ENCODE assay signal across 10 cellular contexts in the genomic region with DNA sequence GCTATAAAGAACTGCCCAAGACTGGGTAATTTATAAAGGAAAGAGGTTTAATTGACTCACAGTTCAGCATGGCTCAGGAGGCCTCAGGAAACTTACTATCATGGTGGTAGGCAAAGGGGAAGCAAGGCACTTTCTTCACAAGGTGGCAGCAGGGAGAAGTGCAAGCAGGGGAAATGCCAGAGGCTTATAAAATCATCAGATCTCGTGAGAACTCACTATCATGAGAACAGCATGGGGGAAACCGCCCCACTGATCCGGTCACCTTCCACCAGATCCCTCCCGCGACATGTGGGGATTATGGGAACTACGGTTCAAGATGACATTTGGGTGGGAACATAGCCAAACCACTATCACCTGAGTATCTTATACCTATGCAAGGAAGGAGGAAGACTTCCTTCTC. TPM values are rescaled to one million over a fixed set of nuclear protein-coding genes. Genes with fewer than 3 reads are reported as not detected.
DNase-seq lines count a peak whose midpoint lies in the region; ATAC-seq and TF ChIP-seq lines count a peak whose summit lies in the region.
"Not testable (repeated sequence)": the region's sequence is repeated elsewhere in the genome, so short reads cannot be mapped to it uniquely, and the experiment has no call there.
"Had no signal": no experiment of that assay in that cellular context is flagged by ENCODE, and none has a peak within 500 bp of the region (broad histone marks: within the 10 kb centered on the region; RNA-seq: fewer than 3 reads in every experiment).

No MANE protein-coding gene starts in this region.

- H2BK12ac ChIP-seq in H9 (ENCODE audit: insufficient read length, low read depth, low read length); mesenchymal stem cell (ENCODE audit: low read length in 2 of 2): not testable (repeated sequence)

- H3F3A ChIP-seq in SK-N-SH (replicated peaks; ENCODE audit: insufficient read depth): not testable (repeated sequence)

- not testable (repeated sequence) for TF ChIP-seq EP300 in SK-N-SH (IDR thresholded peaks at IDR 0.05; ENCODE audit: borderline replicate concordance in 1 of 2, low read depth in 1 of 2, low read length in 1 of 2)

- H3K23ac ChIP-seq in H9 (ENCODE audit: insufficient read length, low read depth, low read length); mesenchymal stem cell (ENCODE audit: low read length in 2 of 2): not testable (repeated sequence)

- H3K9me3 Mint-ChIP-seq in H9, type B pancreatic cell: not testable (repeated sequence)

- H3K79me1 ChIP-seq in H9 (ENCODE audit: insufficient read depth, low read depth, low read length, poor library complexity, severe bottlenecking); mesenchymal stem cell (replicated peaks; ENCODE audit: low read length, poor library complexity, severe bottlenecking): not testable (repeated sequence)

- H3K9me3 ChIP-seq in H9 (ENCODE audit: control insufficient read depth, low read depth, low read length); SK-N-SH; breast epithelium; mesenchymal stem cell (ENCODE audit: control insufficient read depth, low read length): not testable (repeated sequence)

- not testable (repeated sequence) for H4K5ac ChIP-seq in H9 (ENCODE audit: insufficient read length, low read depth, low read length)

- DNase-seq in CD1c-positive myeloid dendritic cell (ENCODE audit: extremely low spot score): peak; percentile 29
- peak; percentile 69 for DNase-seq in H9
- DNase-seq in NCI-H226: peak; percentile 47
- not testable (repeated sequence) for DNase-seq in SK-N-SH; breast epithelium (ENCODE audit: low spot score in 2 of 2); type B pancreatic cell (ENCODE audit: extremely low spot score, unreplicated experiment)
- DNase-seq in foreskin keratinocyte: peak; percentile 25 to 58
- peak; percentile 39 for DNase-seq in mesenchymal stem cell

- H3K27ac Mint-ChIP-seq in H9: peak overlapping the region in 1 of 3 experiments; percentile 21; a peak in 1 of 7 replicates
- H3K27ac Mint-ChIP-seq in type B pancreatic cell: not testable (repeated sequence)

- H2AK5ac ChIP-seq in H9 (ENCODE audit: insufficient read length, low read length); mesenchymal stem cell (ENCODE audit: low read length, severe bottlenecking): not testable (repeated sequence)

- H2BK120ac ChIP-seq in H9 (ENCODE audit: low read depth, low read length, poor library complexity, severe bottlenecking); mesenchymal stem cell (ENCODE audit: low read depth, low read length): not testable (repeated sequence)

- H3K4me3 Mint-ChIP-seq in H9, type B pancreatic cell: not testable (repeated sequence)

- H3K4me1 Mint-ChIP-seq in H9: not testable (repeated sequence)
- H3K4me1 Mint-ChIP-seq in type B pancreatic cell (ENCODE audit: unreplicated experiment): peaks cover 16% of the 10 kb centered on the region

- peak; percentile 59 for ATAC-seq in foreskin keratinocyte

- peak; percentile 41 for TF ChIP-seq RAD21 in SK-N-SH (IDR thresholded peaks at IDR 0.05; ENCODE audit: low read length)

- not testable (repeated sequence) for H2BK20ac ChIP-seq in H9 (ENCODE audit: low read depth, low read length, poor library complexity, severe bottlenecking)

- CTCF ChIA-PET in SK-N-SH (lab: Yijun Ruan, JAX): interaction anchor here (0.7 to 1.2 kb wide), 3 partner anchors 11 to 19 kb away, joined by 3 to 4 read pairs (median 4); no protein-coding TSS in a partner anchor

- not testable (repeated sequence) for H3K4ac ChIP-seq in H9 (ENCODE audit: low read depth, low read length); mesenchymal stem cell (ENCODE audit: low read depth in 1 of 2, low read length in 2 of 2)

- not testable (repeated sequence) for H3K36me3 ChIP-seq in SK-N-SH (replicated peaks in 1 of 2; ENCODE audit: control insufficient read depth in 1 of 2, insufficient read depth in 2 of 2, low read length in 1 of 2); breast epithelium; mesenchymal stem cell (ENCODE audit: control insufficient read depth in 1 of 2, insufficient read depth in 2 of 2, low read depth in 1 of 2, low read length in 2 of 2)

- H4K91ac ChIP-seq in H9 (ENCODE audit: insufficient read length, low read depth, low read length); mesenchymal stem cell (ENCODE audit: low read length): not testable (repeated sequence)

- not testable (repeated sequence) for H3K23me2 ChIP-seq in H9 (ENCODE audit: insufficient read length, low read depth, low read length, poor library complexity, severe bottlenecking)

- no CpG with 5 or more reads among the region's 6 CpGs for WGBS in H9 (ENCODE audit: extremely low coverage, insufficient read length, low lambda C conversion rate)
- 80% methylated on average over 6 of the region's 6 CpGs for WGBS in SK-N-SH (ENCODE audit: low lambda C conversion rate)
- 78% methylated on average over 5 of the region's 6 CpGs for WGBS in mesenchymal stem cell

- not testable (repeated sequence) for H3K4me2 ChIP-seq in H9 (ENCODE audit: insufficient read depth, insufficient read length, low read length); SK-N-SH; mesenchymal stem cell (ENCODE audit: low read length, poor library complexity, severe bottlenecking)

- H3K79me2 ChIP-seq in H9 (ENCODE audit: insufficient read depth, low read length); SK-N-SH (ENCODE audit: insufficient read depth): not testable (repeated sequence)

- not testable (repeated sequence) for H2AFZ ChIP-seq in H9 (ENCODE audit: low read length); SK-N-SH (ENCODE audit: low read depth); mesenchymal stem cell (ENCODE audit: low read depth, low read length)

- not testable (repeated sequence) for H3K9ac ChIP-seq in H9 (ENCODE audit: extremely low read depth, insufficient read length, low read length); SK-N-SH; mesenchymal stem cell (ENCODE audit: low read length)

- H3K27ac ChIP-seq in H9 (ENCODE audit: insufficient read length, low read depth, low read length); SK-N-SH (ENCODE audit: low read depth in 2 of 2, low read length in 1 of 2); breast epithelium; foreskin keratinocyte; mesenchymal stem cell (ENCODE audit: low read length, poor library complexity, severe bottlenecking): not testable (repeated sequence)

- not testable (repeated sequence) for H3K4me3 ChIP-seq in SK-N-SH (ENCODE audit: low read depth in 2 of 2, low read length in 1 of 2); breast epithelium; mesenchymal stem cell (ENCODE audit: insufficient read depth in 1 of 2, low read depth in 1 of 2, low read length in 2 of 2)

- H3K56ac ChIP-seq in H9 (ENCODE audit: insufficient read length, low read depth, low read length): not testable (repeated sequence)

- H3K9me2 ChIP-seq in SK-N-SH: not testable (repeated sequence)

- not testable (repeated sequence) for H3K4me1 ChIP-seq in H9 (ENCODE audit: insufficient read depth, low read length); SK-N-SH (ENCODE audit: control insufficient read depth in 1 of 2, insufficient read depth in 2 of 2, low read depth in 1 of 2, low read length in 1 of 2); breast epithelium; foreskin keratinocyte; mesenchymal stem cell (ENCODE audit: control insufficient read depth, insufficient read depth, low read depth, low read length)

- intact Hi-C loops in breast epithelium (cut with DNase I; ENCODE audit: low total_unique reads): not testable (repeated sequence)

- not testable (repeated sequence) for H3K27me3 Mint-ChIP-seq in H9 (ENCODE audit: low read depth)
- H3K27me3 Mint-ChIP-seq in type B pancreatic cell: peaks cover 29% of the 10 kb centered on the region

- not testable (repeated sequence) for H3K14ac ChIP-seq in H9 (ENCODE audit: insufficient read depth, low read length); mesenchymal stem cell (ENCODE audit: low read length in 2 of 2)

- not testable (repeated sequence) for H3K36me3 Mint-ChIP-seq in H9 (ENCODE audit: insufficient read depth in 1 of 3, low read depth in 3 of 3); type B pancreatic cell

- POLR2A ChIA-PET in SK-N-SH (lab: Yijun Ruan, JAX): not testable (repeated sequence)

- TF ChIP-seq CTCF in H9 (conservative IDR thresholded peaks at IDR 0.05) (peak; percentile 73), SK-N-SH (IDR thresholded peaks at IDR 0.05) (peak; percentile 45), breast epithelium (IDR thresholded peaks at IDR 0.05) (peak in 2 of 3 donors; percentile 25 to 44), foreskin keratinocyte (conservative IDR thresholded peaks at IDR 0.05) (peak; percentile 63), type B pancreatic cell (conservative IDR thresholded peaks at IDR 0.05) (peak; percentile 61)

- not testable (repeated sequence) for H2BK15ac ChIP-seq in H9 (ENCODE audit: low read depth, low read length); mesenchymal stem cell (ENCODE audit: low read depth, poor library complexity, severe bottlenecking)

- not testable (repeated sequence) for H2BK5ac ChIP-seq in H9 (ENCODE audit: insufficient read length, low read length); mesenchymal stem cell (ENCODE audit: low read depth, low read length, poor library complexity, severe bottlenecking)

- not testable (repeated sequence) for H3K27me3 ChIP-seq in H9 (ENCODE audit: insufficient read depth, low read length); SK-N-SH (ENCODE audit: insufficient read depth); breast epithelium; foreskin keratinocyte
- H3K27me3 ChIP-seq in mesenchymal stem cell (ENCODE audit: control insufficient read depth in 1 of 2, insufficient read depth in 1 of 2, low read length in 2 of 2): peaks cover 0 to 39% of the 10 kb centered on the region in 2 experiments

- H4K20me1 ChIP-seq in H9 (ENCODE audit: control insufficient read depth, insufficient read depth, insufficient read length); SK-N-SH (ENCODE audit: insufficient read depth): not testable (repeated sequence)

- H3K18ac ChIP-seq in H9 (ENCODE audit: insufficient read length, low read depth, low read length); mesenchymal stem cell (ENCODE audit: low read depth in 1 of 2, low read length in 2 of 2): not testable (repeated sequence)

- not testable (repeated sequence) for H4K8ac ChIP-seq in H9 (replicated peaks; ENCODE audit: insufficient read length, low read depth, low read length); mesenchymal stem cell (ENCODE audit: low read length)

- TF ChIP-seq POLR2A in breast epithelium (IDR thresholded peaks at IDR 0.05): not testable (repeated sequence)

- not testable (repeated sequence) for H3T11ph ChIP-seq in H9 (ENCODE audit: low read length)

RNA-seq across cellular contexts. Expression of gene WNT5A, which starts 18.0 kb away (rescaled TPM):
- total RNA-seq in H9 (2021): 1.1 and 1.3 TPM in 2 replicates
- polyA plus RNA-seq in SK-N-SH (2012; rRNA removed): 27.1 and 30.7 TPM in 2 replicates
- 13.5 and 23.5 TPM in 2 replicates for polyA plus RNA-seq in SK-N-SH (2012; cell fraction: cytosol; rRNA removed)
- 57.8 and 62.1 TPM in 2 replicates for polyA plus RNA-seq in SK-N-SH (2012; cell fraction: nucleus; rRNA removed)
- total RNA-seq in breast epithelium: 10 to 100 TPM in 2 of 3 donors, 1 to 10 TPM in 1; 7.0 to 54.7 (median 18.7) TPM
- 13.5 and 19.6 TPM in 2 replicates for total RNA-seq in foreskin keratinocyte
- polyA plus RNA-seq in foreskin keratinocyte: 4.0 and 4.9 TPM in 2 replicates
- 239 TPM for polyA plus RNA-seq in mesenchymal stem cell (2013, experiment 1 of 2)
- 239 TPM for polyA plus RNA-seq in mesenchymal stem cell (2013, experiment 2 of 2)
- 62.0 and 99.3 TPM in 2 replicates for total RNA-seq in type B pancreatic cell (ENCODE audit: low replicate concordance)
- total RNA-seq: activated CD4-positive, alpha-beta T cell treated with anti-CD3 and anti-CD28 coated beads for 36 hours; T-helper 1 cell treated with Interleukin-12 subunit alpha and Interleukin-12 subunit beta and Interleukin-4 antibody, amounts not matched to agents 30 ng/mL and 1 ng/mL, for 36 hours had no signal
